ENCODE assay signal across 2 cellular contexts in the genomic region with DNA sequence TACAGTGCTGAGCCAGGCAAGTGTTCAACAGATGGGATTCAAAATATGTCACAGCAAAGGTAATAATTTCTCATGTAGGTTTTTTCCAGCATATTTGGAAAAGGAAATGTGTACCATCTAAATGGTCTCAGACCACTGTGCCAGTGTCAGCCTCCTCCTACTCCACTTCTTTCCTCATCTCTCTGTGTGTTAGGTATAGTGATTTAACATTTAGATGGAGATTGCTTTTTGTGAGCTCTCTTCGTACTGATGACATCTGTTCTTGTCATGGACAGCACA.
TF ChIP-seq lines count a peak whose summit lies in the region.

No MANE protein-coding gene starts in this region.

TF ChIP-seq in IMR-90, 13 proteins besides CTCF, POLR2A, EP300 and RAD21 (continued from another document):
- TF ChIP-seq MAFK (IDR thresholded peaks at IDR 0.05; ENCODE audit: low read depth, low read length): no peak
- TF ChIP-seq SMC3 (IDR thresholded peaks at IDR 0.05; ENCODE audit: low read depth, low read length): no peak
- TF ChIP-seq RFX5 (IDR thresholded peaks at IDR 0.05; ENCODE audit: low read depth, low read length): no peak
- TF ChIP-seq BHLHE40 (IDR thresholded peaks at IDR 0.05; ENCODE audit: low read depth, low read length): no peak
- TF ChIP-seq, protein P1, sequence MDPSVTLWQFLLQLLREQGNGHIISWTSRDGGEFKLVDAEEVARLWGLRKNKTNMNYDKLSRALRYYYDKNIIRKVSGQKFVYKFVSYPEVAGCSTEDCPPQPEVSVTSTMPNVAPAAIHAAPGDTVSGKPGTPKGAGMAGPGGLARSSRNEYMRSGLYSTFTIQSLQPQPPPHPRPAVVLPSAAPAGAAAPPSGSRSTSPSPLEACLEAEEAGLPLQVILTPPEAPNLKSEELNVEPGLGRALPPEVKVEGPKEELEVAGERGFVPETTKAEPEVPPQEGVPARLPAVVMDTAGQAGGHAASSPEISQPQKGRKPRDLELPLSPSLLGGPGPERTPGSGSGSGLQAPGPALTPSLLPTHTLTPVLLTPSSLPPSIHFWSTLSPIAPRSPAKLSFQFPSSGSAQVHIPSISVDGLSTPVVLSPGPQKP (IDR thresholded peaks at IDR 0.05; ENCODE audit: borderline replicate concordance, low read depth, low read length): no peak

TF ChIP-seq in neural cell, 6 proteins besides CTCF, POLR2A, EP300 and RAD21 (continued from another document):
- TF ChIP-seq REST (IDR thresholded peaks at IDR 0.05; ENCODE audit: borderline replicate concordance) (no peak), TAF1 (IDR thresholded peaks at IDR 0.05; ENCODE audit: low read depth) (no peak), MXI1 (conservative IDR thresholded peaks at IDR 0.05; ENCODE audit: poor library complexity, severe bottlenecking) (no peak)
